In genomic region chr22:19201858-19202798, GRCh38 we compare ENCODE assay signal across 21 cellular contexts. TPM values are rescaled to one million over a fixed set of nuclear protein-coding genes. Genes with fewer than 3 reads are reported as not detected.
A peak's percentile ranks its signal among the peaks of the same experiment; 100 is the strongest.
DNase-seq lines count a peak whose midpoint lies in the region; ATAC-seq and TF ChIP-seq lines count a peak whose summit lies in the region.
"Had no signal": no experiment of that assay in that cellular context is flagged by ENCODE, and none has a peak within 500 bp of the region (broad histone marks: within the 10 kb centered on the region; RNA-seq: fewer than 3 reads in every experiment).

No MANE protein-coding gene starts in this region.

- peak overlapping the region; percentile 42 for H3K27ac Mint-ChIP-seq in stimulated activated naive B cell treated with anti-CD40 and anti-IgM and Interleukin-4, amounts not matched to agents 10 μg/mL and 1 μg/mL and 100 μg/mL, for 72 hours
- H3K27ac Mint-ChIP-seq: B cell, T-cell, type B pancreatic cell had no signal

- no peaks in the 10 kb centered on the region for H3K4me1 Mint-ChIP-seq in stimulated activated naive B cell treated with anti-CD40 and anti-IgM and Interleukin-4, amounts not matched to agents 10 μg/mL and 1 μg/mL and 100 μg/mL, for 72 hours
- H3K4me1 Mint-ChIP-seq: neural crest cell, T-cell had no signal

- no peak overlapping the region for H3K4me3 ChIP-seq in NB4 (ENCODE audit: low read depth, low read length)
- H3K4me3 ChIP-seq: heart right ventricle, left lung had no signal

- peak; percentile 57 for ATAC-seq in esophagus mucosa
- ATAC-seq in stimulated activated naive B cell treated with anti-CD40 and anti-IgM and Interleukin-4, amounts not matched to agents 10 μg/mL and 1 μg/mL and 100 μg/mL, for 72 hours (replicated peaks), result no peak
- no peak for ATAC-seq in HG02571 (IDR thresholded peaks at IDR 0.05; ENCODE audit: unreplicated experiment)
- ATAC-seq: left lung, T-cell had no signal

- peaks cover 2 to 5% of the 10 kb centered on the region in 2 donors for H3K9me3 Mint-ChIP-seq in stimulated activated naive B cell treated with anti-CD40 and anti-IgM and Interleukin-4, amounts not matched to agents 10 μg/mL and 1 μg/mL and 100 μg/mL, for 72 hours
- H3K9me3 Mint-ChIP-seq: type B pancreatic cell had no signal

- H3K36me3 Mint-ChIP-seq in stimulated activated naive B cell treated with anti-CD40 and anti-IgM and Interleukin-4, amounts not matched to agents 10 μg/mL and 1 μg/mL and 100 μg/mL, for 72 hours, result no peaks in the 10 kb centered on the region
- H3K36me3 Mint-ChIP-seq: T-cell had no signal

- peak; percentile 3 for DNase-seq in NCI-H748 (lab: John Stamatoyannopoulos, UW; ENCODE audit: unreplicated experiment)
- no peak for DNase-seq in NCI-H748 treated with DMSO at 0.1 percent for 48 hours (lab: John Stamatoyannopoulos, UW)
- peak; percentile 40 for DNase-seq in NB4 (ENCODE audit: low read depth)
- no peak for DNase-seq in stimulated activated naive B cell treated with anti-CD40 and anti-IgM and Interleukin-4, amounts not matched to agents 10 μg/mL and 1 μg/mL and 100 μg/mL, for 72 hours
- no peak for DNase-seq in LoVo (ENCODE audit: low spot score)
- DNase-seq in activated gamma-delta T cell treated with Interleukin-2 at 50 U/mL for 16 hours, result no peak
- DNase-seq: 8988T; activated T-cell treated with anti-CD3 and anti-CD28 coated beads for 4 hours; Caco-2; heart right ventricle; KG1; left lung; NCI-H2029; stimulated activated CD4-positive, alpha-beta T cell treated with anti-CD3 and anti-CD28 coated beads, Interleukin-4, amount 100 ng/mL, for 1 hour; T-cell had no signal

- no peak for TF ChIP-seq CTCF in NB4 (IDR thresholded peaks at IDR 0.05; ENCODE audit: low read depth, low read length)

- TF ChIP-seq POLR2A in NB4 (IDR thresholded peaks at IDR 0.05; ENCODE audit: extremely low read depth, insufficient read length), result no peak

- H3K27me3 Mint-ChIP-seq in stimulated activated naive B cell treated with anti-CD40 and anti-IgM and Interleukin-4, amounts not matched to agents 10 μg/mL and 1 μg/mL and 100 μg/mL, for 72 hours, result peaks cover 7 to 8% of the 10 kb centered on the region in 2 donors
- H3K27me3 Mint-ChIP-seq: type B pancreatic cell had no signal

- no peak overlapping the region for H3K4me3 Mint-ChIP-seq in stimulated activated naive B cell treated with anti-CD40 and anti-IgM and Interleukin-4, amounts not matched to agents 10 μg/mL and 1 μg/mL and 100 μg/mL, for 72 hours
- H3K4me3 Mint-ChIP-seq: B cell, neural crest cell, T-cell, type B pancreatic cell had no signal

RNA-seq across cellular contexts. Expression of gene SLC25A1, which starts 23.6 kb away (rescaled TPM):
- total RNA-seq in esophagus mucosa, result 78.5 TPM

RNA-seq across cellular contexts. Expression of gene GSC2, which starts 52.0 kb away (rescaled TPM):
- not detected for total RNA-seq in esophagus mucosa
- total RNA-seq: B cell, Caco-2, heart right ventricle, left lung, mononuclear cell, neural crest cell, T-cell had no signal

RNA-seq across cellular contexts. Expression of gene ESS2, which starts 57.7 kb away (rescaled TPM):
- 9.9 TPM for total RNA-seq in esophagus mucosa

Comparison
In these comparisons a context has a peak if more than half of its experiments do, and no peak if none do; other contexts are left out.
1. DNase-seq: peak in NCI-H748 (single experiment) and NB4 (single experiment); none in NCI-H748 treated with DMSO at 0.1 percent for 48 hours (single experiment), stimulated activated naive B cell treated with anti-CD40 and anti-IgM and Interleukin-4, amounts not matched to agents 10 μg/mL and 1 μg/mL and 100 μg/mL, for 72 hours (single experiment), LoVo (single experiment) and activated gamma-delta T cell treated with Interleukin-2 at 50 U/mL for 16 hours (single experiment).